9 cellular contexts compared by ENCODE assay signal in genomic region chr16:4313563-4314531, GRCh38. TPM values are rescaled to one million over a fixed set of nuclear protein-coding genes. Genes with fewer than 3 reads are reported as not detected.
A peak's percentile ranks its signal among the peaks of the same experiment; 100 is the strongest.
DNase-seq lines count a peak whose midpoint lies in the region; ATAC-seq and TF ChIP-seq lines count a peak whose summit lies in the region.
"Had no signal": no experiment of that assay in that cellular context is flagged by ENCODE, and none has a peak within 500 bp of the region (broad histone marks: within the 10 kb centered on the region; RNA-seq: fewer than 3 reads in every experiment).

No MANE protein-coding gene starts in this region.

- DNase-seq in DMS53 (lab: John Stamatoyannopoulos, UW) (peak; percentile 97), HFFc6 (no peak), left ventricle myocardium superior (peak; percentile 67), cortex of kidney (lab: John Stamatoyannopoulos, UW) (no peak), NCI-H1436 treated with DMSO at 0.1 percent for 48 hours (lab: John Stamatoyannopoulos, UW) (no peak)
- no peak for DNase-seq in stimulated activated naive B cell treated with anti-CD40 and anti-IgM and Interleukin-4, amounts not matched to agents 10 μg/mL and 1 μg/mL and 100 μg/mL, for 72 hours

- no peaks in the 10 kb centered on the region for H3K27me3 Mint-ChIP-seq in HFFc6 (ENCODE audit: insufficient read depth)
- peaks cover 16 to 33% of the 10 kb centered on the region in 2 donors for H3K27me3 Mint-ChIP-seq in stimulated activated naive B cell treated with anti-CD40 and anti-IgM and Interleukin-4, amounts not matched to agents 10 μg/mL and 1 μg/mL and 100 μg/mL, for 72 hours

- no peak for ATAC-seq in left ventricle myocardium superior
- ATAC-seq in stimulated activated naive B cell treated with anti-CD40 and anti-IgM and Interleukin-4, amounts not matched to agents 10 μg/mL and 1 μg/mL and 100 μg/mL, for 72 hours (replicated peaks): peak; percentile 41 to 47
- no peak for ATAC-seq in HG03439 (IDR thresholded peaks at IDR 0.05; ENCODE audit: unreplicated experiment)

- H3K4me3 Mint-ChIP-seq in HFFc6: no peak overlapping the region
- H3K4me3 Mint-ChIP-seq in stimulated activated naive B cell treated with anti-CD40 and anti-IgM and Interleukin-4, amounts not matched to agents 10 μg/mL and 1 μg/mL and 100 μg/mL, for 72 hours: peak overlapping the region; percentile 14 to 27

- H3K27ac Mint-ChIP-seq in HFFc6: peak overlapping the region; percentile 91
- H3K27ac Mint-ChIP-seq in stimulated activated naive B cell treated with anti-CD40 and anti-IgM and Interleukin-4, amounts not matched to agents 10 μg/mL and 1 μg/mL and 100 μg/mL, for 72 hours: peak overlapping the region; percentile 17

- TF ChIP-seq CTCF in HFFc6 (IDR thresholded peaks at IDR 0.05) (peak; percentile 69), VCaP (conservative IDR thresholded peaks at IDR 0.05) (peak; percentile 60)

- intact Hi-C loops in left ventricle myocardium superior (cut with micrococcal nuclease): no loop called here

- H3K27ac ChIP-seq in VCaP: no peak overlapping the region
- H3K27ac ChIP-seq: SK-N-MC had no signal

- H3K9me3 Mint-ChIP-seq in HFFc6: no peaks in the 10 kb centered on the region
- no peaks in the 10 kb centered on the region for H3K9me3 Mint-ChIP-seq in stimulated activated naive B cell treated with anti-CD40 and anti-IgM and Interleukin-4, amounts not matched to agents 10 μg/mL and 1 μg/mL and 100 μg/mL, for 72 hours

- no peaks in the 10 kb centered on the region for H3K36me3 Mint-ChIP-seq in HFFc6 (ENCODE audit: low read depth)
- H3K36me3 Mint-ChIP-seq in stimulated activated naive B cell treated with anti-CD40 and anti-IgM and Interleukin-4, amounts not matched to agents 10 μg/mL and 1 μg/mL and 100 μg/mL, for 72 hours: no peaks in the 10 kb centered on the region

- H3K4me1 Mint-ChIP-seq in HFFc6 (ENCODE audit: low read depth): peaks cover 39% of the 10 kb centered on the region
- H3K4me1 Mint-ChIP-seq in stimulated activated naive B cell treated with anti-CD40 and anti-IgM and Interleukin-4, amounts not matched to agents 10 μg/mL and 1 μg/mL and 100 μg/mL, for 72 hours: peaks cover 14 to 33% of the 10 kb centered on the region in 2 donors

RNA-seq across cellular contexts. Expression of gene GLIS2, which starts 2.0 kb away (rescaled TPM):
- total RNA-seq in HFFc6 (2021; fragmentation: NEBNext Ultra II Directional; extraction: Animal tissue kit (Norgen Biotek cat#: 25700)): 10 to 100 TPM; 21.9 to 26.0 (median 23.5) TPM
- 16.6 TPM for total RNA-seq in left ventricle myocardium superior

RNA-seq across cellular contexts. Expression of gene PAM16, which starts 37.3 kb away (rescaled TPM):
- 10 to 100 TPM; 44.9 to 50.8 (median 46.1) TPM for total RNA-seq in HFFc6 (2021; fragmentation: NEBNext Ultra II Directional; extraction: Animal tissue kit (Norgen Biotek cat#: 25700))
- 70.0 TPM for total RNA-seq in left ventricle myocardium superior

RNA-seq across cellular contexts. Expression of gene TFAP4, which starts 41.0 kb away (rescaled TPM):
- 10 to 100 TPM in 3 of 6 experiments, 1 to 10 TPM in 3; 8.3 to 11.7 (median 10.1) TPM for total RNA-seq in HFFc6 (2021; fragmentation: NEBNext Ultra II Directional; extraction: Animal tissue kit (Norgen Biotek cat#: 25700))
- total RNA-seq in left ventricle myocardium superior: 4.7 TPM

RNA-seq across cellular contexts. Expression of gene VASN, which starts 57.8 kb away (rescaled TPM):
- 100 to 1,000 TPM in 4 of 6 experiments, 10 to 100 TPM in 2; 92.0 to 131 (median 103) TPM for total RNA-seq in HFFc6 (2021; fragmentation: NEBNext Ultra II Directional; extraction: Animal tissue kit (Norgen Biotek cat#: 25700))
- total RNA-seq in left ventricle myocardium superior: 4.3 TPM

Comparison
In these comparisons a context has a peak if more than half of its experiments do, and no peak if none do; other contexts are left out.
1. DNase-seq: peak in DMS53 (single experiment) and left ventricle myocardium superior (single experiment); none in HFFc6 (single experiment), stimulated activated naive B cell treated with anti-CD40 and anti-IgM and Interleukin-4, amounts not matched to agents 10 μg/mL and 1 μg/mL and 100 μg/mL, for 72 hours (single experiment), cortex of kidney (single experiment) and NCI-H1436 treated with DMSO at 0.1 percent for 48 hours (single experiment).
2. ATAC-seq: peak in stimulated activated naive B cell treated with anti-CD40 and anti-IgM and Interleukin-4, amounts not matched to agents 10 μg/mL and 1 μg/mL and 100 μg/mL, for 72 hours (2 of 2); none in left ventricle myocardium superior (single experiment) and HG03439 (single experiment).